In the genomic region with DNA sequence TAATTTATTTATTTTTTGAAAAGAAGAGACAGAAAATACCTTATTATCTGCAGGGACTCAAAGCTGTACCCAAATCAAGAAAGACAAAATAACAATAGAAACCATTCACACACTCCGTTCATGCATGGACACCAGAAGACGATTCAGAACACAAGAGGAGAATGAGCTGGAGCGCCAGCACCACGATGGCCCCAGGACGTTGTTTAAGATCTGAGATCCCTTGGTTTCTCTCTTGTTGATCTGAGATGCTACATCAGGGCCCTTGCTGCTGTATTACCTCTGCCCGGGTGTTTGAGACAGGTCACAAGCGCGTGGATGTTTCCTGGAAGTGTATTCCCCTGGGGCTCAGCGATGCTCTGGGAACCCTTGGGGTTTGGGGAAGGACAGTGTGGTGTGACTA, we compare ENCODE assay signal across 20 cellular contexts. TPM values are rescaled to one million over a fixed set of nuclear protein-coding genes. Genes with fewer than 3 reads are reported as not detected.
DNase-seq lines count a peak whose midpoint lies in the region; ATAC-seq and TF ChIP-seq lines count a peak whose summit lies in the region.
"Had no signal": no experiment of that assay in that cellular context is flagged by ENCODE, and none has a peak within 500 bp of the region (broad histone marks: within the 10 kb centered on the region; RNA-seq: fewer than 3 reads in every experiment).

No MANE protein-coding gene starts in this region.

- peak overlapping the region; percentile 98 for H3K27ac Mint-ChIP-seq in osteocyte (ENCODE audit: unreplicated experiment)
- H3K27ac Mint-ChIP-seq: T-cell had no signal

- DNase-seq in RWPE1 (ENCODE audit: low spot score) (no peak), dorsolateral prefrontal cortex (no peak), osteocyte (ENCODE audit: extremely low spot score, unreplicated experiment) (no peak), thyroid gland (no peak), H4 (ENCODE audit: low spot score) (no peak)
- no peak for DNase-seq in stimulated activated naive CD4-positive, alpha-beta T cell treated with Interleukin-2 at 50 U/mL for 16 hours (lab: John Stamatoyannopoulos, UW)
- DNase-seq in activated naive CD4-positive, alpha-beta T cell treated with Interleukin-2 at 50 U/mL for 16 hours = no peak
- DNase-seq: activated CD4-positive, alpha-beta T cell treated with anti-CD3 and anti-CD28 coated beads, Interleukin-2, amount 50 U/mL, for 1 hour; activated naive CD4-positive, alpha-beta T cell; aorta; EL; foreskin fibroblast; NCI-H187; NCI-H446 treated with DMSO at 0.1 percent for 48 hours; NK-92 treated with Interleukin-12 subunit alpha and Interleukin-12 subunit beta, amount 100 ng/mL, for 24 hours; T-cell had no signal

- H3K9me3 ChIP-seq in thyroid gland = no peaks in the 10 kb centered on the region

- no peak for TF ChIP-seq POLR2A in thyroid gland (IDR thresholded peaks at IDR 0.05)

- 90 to 94% methylated on average over 9 of the region's 9 CpGs for WGBS in thyroid gland, 2 donors

- TF ChIP-seq CTCF in RWPE1 (conservative IDR thresholded peaks at IDR 0.05; ENCODE audit: low read depth) (no peak), dorsolateral prefrontal cortex (IDR thresholded peaks at IDR 0.05 in 54 of 56, conservative IDR thresholded peaks at IDR 0.05 in 2 of 56; ENCODE audit: low read depth in 1 of 56, partially characterized antibody in 56 of 56) (no peak), osteocyte (IDR thresholded peaks at IDR 0.05) (no peak), thyroid gland (IDR thresholded peaks at IDR 0.05) (no peak)

- POLR2A ChIA-PET in RWPE1 (lab: Yijun Ruan, JAX; ENCODE audit: low non-redundant PET) = no interaction called here

- no peak for ATAC-seq in GM19397 (IDR thresholded peaks at IDR 0.05; ENCODE audit: unreplicated experiment)
- ATAC-seq: left lobe of liver, T-cell had no signal

- H3K4me3 ChIP-seq in dorsolateral prefrontal cortex (peak overlapping the region in 1 of 59 donors; percentile 5), thyroid gland (replicated peaks in 1 of 3) (no peak overlapping the region)

- peaks cover 13% of the 10 kb centered on the region for H3K36me3 Mint-ChIP-seq in osteocyte (ENCODE audit: unreplicated experiment)
- H3K36me3 Mint-ChIP-seq: T-cell had no signal

- CTCF ChIA-PET in RWPE1 (lab: Yijun Ruan, JAX) = interaction anchor here (0.7 to 1.2 kb wide), 4 partner anchors 9 to 115 kb away, joined by 4 to 9 read pairs (median 5); no protein-coding TSS in a partner anchor

- H3K36me3 ChIP-seq in thyroid gland = peaks cover 13 to 16% of the 10 kb centered on the region in 2 donors

- H3K27me3 ChIP-seq in dorsolateral prefrontal cortex (no peaks in the 10 kb centered on the region), thyroid gland (no peaks in the 10 kb centered on the region)

- H3K27me3 Mint-ChIP-seq in osteocyte (ENCODE audit: unreplicated experiment) = no peaks in the 10 kb centered on the region
- H3K27me3 Mint-ChIP-seq: T-cell had no signal

- H3K4me1 Mint-ChIP-seq in osteocyte (ENCODE audit: unreplicated experiment) = peaks cover 46% of the 10 kb centered on the region
- H3K4me1 Mint-ChIP-seq: T-cell had no signal

- H3K27ac ChIP-seq in RWPE1 (peak overlapping the region; percentile 100), dorsolateral prefrontal cortex (peak overlapping the region; percentile 84 to 100 (median 96)), thyroid gland (peak overlapping the region in 2 of 3 donors; percentile 22 to 73)
- H3K27ac ChIP-seq: HL-60 had no signal

- no peaks in the 10 kb centered on the region for H3K9me3 Mint-ChIP-seq in osteocyte (ENCODE audit: unreplicated experiment)
- H3K9me3 Mint-ChIP-seq: T-cell had no signal

- no peak overlapping the region for H3K4me3 Mint-ChIP-seq in osteocyte (ENCODE audit: unreplicated experiment)
- H3K4me3 Mint-ChIP-seq: T-cell had no signal

- intact Hi-C loops in dorsolateral prefrontal cortex (cut with DNase I) (loop anchor here in 1 of 2 donors (1.0 kb wide), 1 partner anchor 33 kb away; no protein-coding TSS in a partner anchor), thyroid gland (cut with DNase I) (no loop called here)

- H3K4me1 ChIP-seq in thyroid gland = peaks cover 3 to 35% of the 10 kb centered on the region in 2 donors
- H3K4me1 ChIP-seq: parathyroid adenoma had no signal

RNA-seq across cellular contexts. Expression of gene CHST3, which starts 46.8 kb away (rescaled TPM):
- total RNA-seq in dorsolateral prefrontal cortex (10 to 100 TPM in 108 of 120 experiments, 1 to 10 TPM in 12; 7.0 to 62.9 (median 19.6) TPM), osteocyte (35.0 and 40.9 TPM in 2 replicates), thyroid gland (10 to 100 TPM in 3 of 4 donors, 1 to 10 TPM in 1; 8.6 to 16.9 (median 14.0) TPM)
- total RNA-seq in H4 (2014; rRNA removed; shearing (Covaris generic)) = 4.0 and 4.3 TPM in 2 replicates

Comparison
In these comparisons a context has a peak if more than half of its experiments do, and no peak if none do; other contexts are left out.
1. H3K27ac ChIP-seq: peak in every context shown above with its lines; median percentile 100 in RWPE1; 96 in dorsolateral prefrontal cortex; 48 in thyroid gland.